20 cellular contexts compared by ENCODE assay signal in the genomic region with DNA sequence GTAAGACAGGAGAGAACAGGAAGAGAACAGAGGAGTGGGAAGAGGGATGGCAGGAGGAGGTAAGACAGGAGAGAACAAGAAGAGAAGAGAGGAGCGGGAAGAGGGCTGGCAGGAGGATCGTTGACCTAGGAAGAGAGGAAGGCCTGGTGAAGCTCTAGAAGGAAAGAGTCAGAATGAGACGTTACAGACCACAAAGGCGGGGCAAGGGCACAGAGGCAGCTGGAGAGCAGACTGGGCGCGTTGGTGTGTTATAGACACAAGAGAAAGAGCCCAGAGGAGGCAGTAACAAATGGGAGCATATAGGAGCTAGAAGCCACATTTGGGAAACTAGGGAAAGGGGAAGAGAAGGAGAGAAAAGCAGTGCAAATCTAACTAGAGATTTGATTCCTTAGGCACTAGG. TPM values are rescaled to one million over a fixed set of nuclear protein-coding genes. Genes with fewer than 3 reads are reported as not detected.
DNase-seq lines count a peak whose midpoint lies in the region; ATAC-seq and TF ChIP-seq lines count a peak whose summit lies in the region.
"Had no signal": no experiment of that assay in that cellular context is flagged by ENCODE, and none has a peak within 500 bp of the region (broad histone marks: within the 10 kb centered on the region; RNA-seq: fewer than 3 reads in every experiment).

No MANE protein-coding gene starts in this region.

- POLR2A ChIA-PET in CD4-positive, alpha-beta T cell (lab: Charles Lee) = interaction anchor here (0.5 kb wide), 1 partner anchor 20 kb away, joined by 4 read pairs; no protein-coding TSS in a partner anchor

- intact Hi-C loops in CD4-positive, alpha-beta T cell (cut with DNase I, micrococcal nuclease) = no loop called here

- no peak for ATAC-seq in CD4-positive, alpha-beta T cell (ENCODE audit: poor library complexity)
- ATAC-seq in HG02973 (IDR thresholded peaks at IDR 0.05; ENCODE audit: unreplicated experiment) = no peak

- CTCF ChIA-PET in CD4-positive, alpha-beta T cell (lab: Charles Lee) = no interaction called here

- H3K4me1 Mint-ChIP-seq in CD4-positive, alpha-beta T cell (ENCODE audit: low read depth) = no peaks in the 10 kb centered on the region
- H3K4me1 Mint-ChIP-seq in T-helper 2 cell treated with Interferon-gamma antibody and Interleukin-4, amounts not matched to agents 5 μg/mL and 100 μg/mL, for 36 hours (ENCODE audit: low read depth) = peaks cover 7% of the 10 kb centered on the region

- no peak overlapping the region for H3K27ac ChIP-seq in CD4-positive, alpha-beta T cell (ENCODE audit: low read depth, low read length)
- H3K27ac ChIP-seq: C4-2B, neutrophil, Peyer's patch, right atrium auricular region, transverse colon had no signal

- DNase-seq in NCI-H82 (lab: John Stamatoyannopoulos, UW) (peak; percentile 53), NCI-H82 treated with DMSO at 0.1 percent for 48 hours (lab: John Stamatoyannopoulos, UW; ENCODE audit: unreplicated experiment) (no peak), myocyte (ENCODE audit: low read depth) (peak; percentile 34), COR-L47 (lab: John Stamatoyannopoulos, UW) (no peak)
- no peak for DNase-seq in CD4-positive, alpha-beta T cell
- DNase-seq in T-helper 2 cell treated with Interferon-gamma antibody and Interleukin-4, amounts not matched to agents 5 μg/mL and 100 μg/mL, for 36 hours (ENCODE audit: low spot score) = no peak
- no peak for DNase-seq in stimulated activated naive CD4-positive, alpha-beta T cell (lab: John Stamatoyannopoulos, UW)
- DNase-seq: 8988T; activated CD4-positive, CD25-positive, alpha-beta regulatory T cell; activated T-cell treated with anti-CD3 and anti-CD28 coated beads for 4 hours; heart left ventricle; mesenchymal stem cell; NCI-H1105; NCI-H2107; Peyer's patch; transverse colon had no signal

- H3K27ac Mint-ChIP-seq in CD4-positive, alpha-beta T cell = peak overlapping the region; percentile 43
- H3K27ac Mint-ChIP-seq in T-helper 2 cell treated with Interferon-gamma antibody and Interleukin-4, amounts not matched to agents 5 μg/mL and 100 μg/mL, for 36 hours = peak overlapping the region; percentile 43

- H3K27me3 Mint-ChIP-seq in CD4-positive, alpha-beta T cell = no peaks in the 10 kb centered on the region
- H3K27me3 Mint-ChIP-seq in T-helper 2 cell treated with Interferon-gamma antibody and Interleukin-4, amounts not matched to agents 5 μg/mL and 100 μg/mL, for 36 hours (ENCODE audit: low read depth) = no peaks in the 10 kb centered on the region

- no peak overlapping the region for H3K4me3 Mint-ChIP-seq in CD4-positive, alpha-beta T cell
- H3K4me3 Mint-ChIP-seq in T-helper 2 cell treated with Interferon-gamma antibody and Interleukin-4, amounts not matched to agents 5 μg/mL and 100 μg/mL, for 36 hours = no peak overlapping the region

- no peaks in the 10 kb centered on the region for H3K9me3 ChIP-seq in CD4-positive, alpha-beta T cell (ENCODE audit: control insufficient read depth, low read length)
- H3K9me3 ChIP-seq: heart left ventricle, neutrophil, Peyer's patch, right atrium auricular region, transverse colon had no signal

- no peaks in the 10 kb centered on the region for H3K27me3 ChIP-seq in CD4-positive, alpha-beta T cell (ENCODE audit: control insufficient read depth, insufficient read depth, low read length)
- H3K27me3 ChIP-seq: heart left ventricle, neutrophil, Peyer's patch, right atrium auricular region, transverse colon had no signal

- H3K36me3 Mint-ChIP-seq in CD4-positive, alpha-beta T cell (ENCODE audit: low read depth) = peaks cover 76% of the 10 kb centered on the region
- peaks cover 15% of the 10 kb centered on the region for H3K36me3 Mint-ChIP-seq in T-helper 2 cell treated with Interferon-gamma antibody and Interleukin-4, amounts not matched to agents 5 μg/mL and 100 μg/mL, for 36 hours (ENCODE audit: low read depth)

- TF ChIP-seq CTCF in CD4-positive, alpha-beta T cell (IDR thresholded peaks at IDR 0.05) = no peak

- no peaks in the 10 kb centered on the region for H3K9me3 Mint-ChIP-seq in CD4-positive, alpha-beta T cell
- no peaks in the 10 kb centered on the region for H3K9me3 Mint-ChIP-seq in T-helper 2 cell treated with Interferon-gamma antibody and Interleukin-4, amounts not matched to agents 5 μg/mL and 100 μg/mL, for 36 hours

RNA-seq across cellular contexts. Expression of gene PTRHD1, which starts 26.6 kb away (rescaled TPM):
- total RNA-seq in CD4-positive, alpha-beta T cell = 10 to 100 TPM; 15.3 to 15.7 TPM
- 13.7 and 20.2 TPM in 2 replicates for total RNA-seq in myocyte
- polyA plus RNA-seq in myocyte (2012) = 38.0 TPM

RNA-seq across cellular contexts. Expression of gene CENPO, which starts 26.6 kb away (rescaled TPM):
- 1 to 10 TPM; 3.4 to 3.5 TPM for total RNA-seq in CD4-positive, alpha-beta T cell
- total RNA-seq in myocyte = 8.2 and 8.3 TPM in 2 replicates
- 7.2 TPM for polyA plus RNA-seq in myocyte (2012)

Comparison
In these comparisons a context has a peak if more than half of its experiments do, and no peak if none do; other contexts are left out.
1. DNase-seq: peak in NCI-H82 (single experiment) and myocyte (single experiment); none in NCI-H82 treated with DMSO at 0.1 percent for 48 hours (single experiment), CD4-positive, alpha-beta T cell (0 of 10), T-helper 2 cell treated with Interferon-gamma antibody and Interleukin-4, amounts not matched to agents 5 μg/mL and 100 μg/mL, for 36 hours (single experiment), COR-L47 (single experiment) and stimulated activated naive CD4-positive, alpha-beta T cell (0 of 6).